In the genomic region with DNA sequence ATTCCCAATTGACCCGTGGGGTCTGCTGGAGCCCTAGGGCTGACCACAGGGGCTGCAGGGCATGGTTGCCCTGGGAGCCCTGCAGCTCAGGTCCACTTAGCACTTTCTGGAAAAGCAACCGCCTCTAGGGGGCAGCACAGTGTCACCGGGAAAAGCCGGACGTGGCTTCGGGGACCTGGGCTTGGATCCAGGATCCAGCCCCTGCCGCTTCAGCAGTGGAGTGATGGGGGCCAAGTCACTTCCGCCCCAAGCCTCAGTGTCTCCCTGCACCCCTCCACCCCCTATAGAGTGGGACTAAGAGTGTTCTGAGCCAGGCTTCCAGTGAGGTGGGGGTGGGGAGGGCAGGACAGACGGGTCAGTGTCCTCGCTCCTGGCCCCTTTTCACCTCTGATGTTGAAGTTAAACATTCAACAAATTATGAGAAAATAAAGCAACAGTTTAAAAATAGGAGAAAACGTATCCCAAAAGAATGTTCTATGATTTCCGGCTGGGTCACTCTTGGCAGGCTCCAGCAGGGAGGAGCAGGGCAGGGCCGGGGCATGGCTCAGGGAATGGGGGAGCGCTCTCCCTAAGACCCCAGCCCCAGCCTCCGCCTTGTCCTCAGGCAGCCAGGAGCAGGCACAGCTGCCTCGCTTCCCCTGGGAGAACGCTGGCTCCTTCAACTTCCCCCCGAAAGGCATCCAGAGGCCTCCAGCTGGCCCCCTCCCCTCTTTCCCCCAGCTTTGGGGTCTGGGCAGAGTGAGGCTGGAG, we compare ENCODE assay signal across 8 cellular contexts.
DNase-seq lines count a peak whose midpoint lies in the region; ATAC-seq, FAIRE-seq and TF ChIP-seq lines count a peak whose summit lies in the region.

No MANE protein-coding gene starts in this region.

- POLR2A ChIA-PET in MCF 10A (lab: Yijun Ruan, JAX), result interaction anchor here (0.6 to 0.8 kb wide), 2 partner anchors 11 to 281 kb away, joined by 3 to 4 read pairs; no protein-coding TSS in a partner anchor

- H3K9me3 ChIP-seq in SJSA1 (replicated peaks) (peaks cover 6% of the 10 kb centered on the region), kidney (ENCODE audit: control insufficient read depth in 1 of 2, low read length in 2 of 2) (no peaks in the 10 kb centered on the region)

- peaks cover 15% of the 10 kb centered on the region for H3K4me1 Mint-ChIP-seq in MCF 10A (ENCODE audit: insufficient read depth, unreplicated experiment)

- peak overlapping the region; percentile 30 for H3K27ac Mint-ChIP-seq in MCF 10A (ENCODE audit: low read depth, unreplicated experiment)

- H3K27me3 ChIP-seq in SJSA1 (replicated peaks), result peaks cover 7% of the 10 kb centered on the region; the same call in 1 of the 2 replicates

- DNase-seq in DMS114 treated with DMSO at 0.1 percent for 48 hours (lab: John Stamatoyannopoulos, UW; ENCODE audit: unreplicated experiment), result peak; percentile 98
- peak; percentile 83 for DNase-seq in HTR-8/SVneo (ENCODE audit: insufficient read length, low spot score)
- peak; percentile 89 to 96 for DNase-seq in SJSA1 (ENCODE audit: low read depth in 1 of 2, low spot score in 2 of 2)
- peak; percentile 70 for DNase-seq in MCF 10A (ENCODE audit: unreplicated experiment)
- DNase-seq in kidney, result peak; percentile 94
- DNase-seq in stimulated activated CD4-positive, alpha-beta T cell treated with anti-CD3 and anti-CD28 coated beads, Interleukin-1b, Interleukin-23, amount 100 ng/mL, for 24 hours (ENCODE audit: low read depth in 4 of 4, low spot score in 1 of 4), result peak in 3 of 4 experiments; percentile 18 to 34 (median 29)
- DNase-seq in GF-D8 (lab: John Stamatoyannopoulos, UW), result no peak

- no peaks in the 10 kb centered on the region for H3K36me3 ChIP-seq in SJSA1
- no peaks in the 10 kb centered on the region for H3K36me3 ChIP-seq in kidney (ENCODE audit: control insufficient read depth in 1 of 2, insufficient read depth in 2 of 2, low read length in 2 of 2)

- H3K27ac ChIP-seq in SJSA1, result no peak overlapping the region
- H3K27ac ChIP-seq in kidney (ENCODE audit: low read depth in 2 of 2, low read length in 2 of 2), result peak overlapping the region; percentile 80 to 85

- peaks cover 24% of the 10 kb centered on the region for H3K4me1 ChIP-seq in SJSA1 (replicated peaks)
- H3K4me1 ChIP-seq in kidney (ENCODE audit: control insufficient read depth in 1 of 2, insufficient read depth in 1 of 2, low read depth in 1 of 2, low read length in 2 of 2), result peaks cover 0 to 23% of the 10 kb centered on the region in 2 donors

- peak overlapping the region; percentile 3 to 46 for H3K9ac ChIP-seq in kidney (ENCODE audit: low read length in 2 of 2)

- no peak for ATAC-seq in GM19324 (IDR thresholded peaks at IDR 0.05; ENCODE audit: low FRiP score, unreplicated experiment)

- H3K4me3 Mint-ChIP-seq in MCF 10A (ENCODE audit: unreplicated experiment), result peak overlapping the region; percentile 42

- no peak for FAIRE-seq in HTR-8/SVneo (lab: Jason Lieb, UNC)
- no peak for FAIRE-seq in kidney (lab: Jason Lieb, UNC)

- CTCF ChIA-PET in MCF 10A (lab: Yijun Ruan, JAX), result interaction anchor here (0.5 to 2.0 kb wide), 22 partner anchors 13 to 291 kb away, joined by 3 to 11 read pairs (median 3); no protein-coding TSS in a partner anchor

- H3K4me3 ChIP-seq in SJSA1 (no peak overlapping the region), kidney (ENCODE audit: low read length in 2 of 2) (peak overlapping the region in 1 of 2 donors; percentile 30)

- no peaks in the 10 kb centered on the region for H3K9me3 Mint-ChIP-seq in MCF 10A (ENCODE audit: unreplicated experiment)

- peaks cover 7% of the 10 kb centered on the region for H3K36me3 Mint-ChIP-seq in MCF 10A (ENCODE audit: insufficient read depth, unreplicated experiment)

- BruUV-seq in MCF 10A (replicated peaks; lab: Mats Ljungman, UMichigan), result no TSS peak

- intact Hi-C loops in MCF 10A (cut with micrococcal nuclease), result loop anchor here (1.0 to 10.0 kb wide), 2 partner anchors 231 to 276 kb away; no protein-coding TSS in a partner anchor
- intact Hi-C loops in kidney (cut with DNase I), result no loop called here

- peaks cover 18% of the 10 kb centered on the region for H3K27me3 Mint-ChIP-seq in MCF 10A (ENCODE audit: insufficient read depth, unreplicated experiment)

- TF ChIP-seq CTCF in MCF 10A (IDR thresholded peaks at IDR 0.05; ENCODE audit: unreplicated experiment) (peak; percentile 83), kidney (IDR thresholded peaks at IDR 0.05; ENCODE audit: borderline replicate concordance, extremely low read depth, insufficient read depth) (peak; percentile 68)
